8 cellular contexts compared by ENCODE assay signal in genomic region chr18:46915800-46916550, GRCh38. TPM values are rescaled to one million over a fixed set of nuclear protein-coding genes. Genes with fewer than 3 reads are reported as not detected.
A peak's percentile ranks its signal among the peaks of the same experiment; 100 is the strongest.
DNase-seq lines count a peak whose midpoint lies in the region; ATAC-seq and TF ChIP-seq lines count a peak whose summit lies in the region.

No MANE protein-coding gene starts in this region.

- H3K4me3 ChIP-seq in MM.1S (ENCODE audit: low read length): peak overlapping the region; percentile 74
- peak overlapping the region; percentile 88 to 95 for H3K4me3 ChIP-seq in duodenal mucosa (ENCODE audit: low read depth in 1 of 2, low read length in 2 of 2)
- peak overlapping the region in 1 of 2 donors; percentile 90 for H3K4me3 ChIP-seq in neuronal stem cell (ENCODE audit: low read length in 2 of 2)

- H2BK15ac ChIP-seq in neuronal stem cell (ENCODE audit: low read length): no peak overlapping the region

- no peaks in the 10 kb centered on the region for H3K27me3 Mint-ChIP-seq in Calu3 (ENCODE audit: unreplicated experiment)

- peaks cover 3% of the 10 kb centered on the region for H3K79me1 ChIP-seq in neuronal stem cell (ENCODE audit: low read depth, low read length)

- H3K27ac Mint-ChIP-seq in Calu3 (ENCODE audit: unreplicated experiment): peak overlapping the region; percentile 56

- no peak overlapping the region for H2BK12ac ChIP-seq in neuronal stem cell (ENCODE audit: low read length)

- H4K8ac ChIP-seq in neuronal stem cell (ENCODE audit: low read depth, low read length): no peak overlapping the region

- H3K9me3 ChIP-seq in MM.1S (replicated peaks; ENCODE audit: insufficient read depth, low read length): no peaks in the 10 kb centered on the region
- no peaks in the 10 kb centered on the region for H3K9me3 ChIP-seq in duodenal mucosa (ENCODE audit: control insufficient read depth in 1 of 2, low read length in 2 of 2)
- H3K9me3 ChIP-seq in neuronal stem cell (replicated peaks in 1 of 2; ENCODE audit: control insufficient read depth in 2 of 2, insufficient read depth in 1 of 2, low read depth in 1 of 2, low read length in 2 of 2): no peaks in the 10 kb centered on the region

- intact Hi-C loops in Calu3 (cut with micrococcal nuclease; ENCODE audit: unreplicated experiment): no loop called here

- H2BK5ac ChIP-seq in neuronal stem cell (ENCODE audit: low read length): no peak overlapping the region

- no peak overlapping the region for H2BK120ac ChIP-seq in neuronal stem cell (ENCODE audit: low read depth, low read length)

- H3K79me2 ChIP-seq in MM.1S (ENCODE audit: low read length): peaks cover 58% of the 10 kb centered on the region

- H3K36me3 Mint-ChIP-seq in Calu3 (ENCODE audit: insufficient read depth, unreplicated experiment): peaks cover 22% of the 10 kb centered on the region

- peak overlapping the region; percentile 86; the same call in 1 of the 2 replicates for H2AFZ ChIP-seq in MM.1S (ENCODE audit: low read length)
- H2AFZ ChIP-seq in neuronal stem cell (ENCODE audit: low read length): peak overlapping the region; percentile 98

- H3K27me3 ChIP-seq in MM.1S (replicated peaks; ENCODE audit: insufficient read depth, low read length) (no peaks in the 10 kb centered on the region), duodenal mucosa (ENCODE audit: control insufficient read depth in 1 of 2, insufficient read depth in 2 of 2, low read length in 2 of 2) (no peaks in the 10 kb centered on the region), neuronal stem cell (ENCODE audit: control insufficient read depth in 3 of 3, insufficient read depth in 3 of 3, low read depth in 1 of 3, low read length in 3 of 3) (no peaks in the 10 kb centered on the region)

- H4K91ac ChIP-seq in neuronal stem cell (ENCODE audit: low read depth, low read length, poor library complexity): no peak overlapping the region

- H3K4ac ChIP-seq in neuronal stem cell (ENCODE audit: low read length): no peak overlapping the region

- H3K27ac ChIP-seq in MM.1S (ENCODE audit: low read length) (no peak overlapping the region), duodenal mucosa (ENCODE audit: low read depth, low read length) (no peak overlapping the region), neuronal stem cell (replicated peaks; ENCODE audit: low read length) (no peak overlapping the region)

- peak overlapping the region; percentile 80 for H3K4me2 ChIP-seq in MM.1S (ENCODE audit: low read depth, low read length)
- H3K4me2 ChIP-seq in neuronal stem cell (ENCODE audit: insufficient read depth, low read length, poor library complexity, severe bottlenecking): peak overlapping the region; percentile 81

- H3K4me1 ChIP-seq in MM.1S (ENCODE audit: low read length): no peaks in the 10 kb centered on the region
- peaks cover 9 to 18% of the 10 kb centered on the region in 2 donors for H3K4me1 ChIP-seq in duodenal mucosa (ENCODE audit: control insufficient read depth in 1 of 2, insufficient read depth in 2 of 2, low read length in 2 of 2)
- H3K4me1 ChIP-seq in neuronal stem cell (ENCODE audit: control insufficient read depth in 2 of 2, insufficient read depth in 1 of 2, low read depth in 1 of 2, low read length in 2 of 2): peaks cover 9 to 10% of the 10 kb centered on the region in 2 donors

- WGBS in neuronal stem cell (ENCODE audit: extremely low coverage in 2 of 2, insufficient read length in 2 of 2, insufficient replicate concordance in 1 of 2), 2 donors: no CpG with 5 or more reads among the region's 12 CpGs

- H3K14ac ChIP-seq in neuronal stem cell (ENCODE audit: low read length): no peak overlapping the region

- no peaks in the 10 kb centered on the region for H3F3A ChIP-seq in MM.1S (ENCODE audit: insufficient read depth, low read length)

- no peak for ATAC-seq in HG03442 (IDR thresholded peaks at IDR 0.05; ENCODE audit: unreplicated experiment)
- ATAC-seq in GM18861 (IDR thresholded peaks at IDR 0.05; ENCODE audit: unreplicated experiment): no peak

- DNase-seq in Calu3 (no peak), MM.1S (peak; percentile 8), neuronal stem cell (ENCODE audit: low spot score) (no peak), AG20443 (ENCODE audit: low spot score) (no peak), epidermal melanocyte (ENCODE audit: insufficient read length, low spot score) (no peak)

- no peaks in the 10 kb centered on the region for H3K9me3 Mint-ChIP-seq in Calu3 (ENCODE audit: low read depth, unreplicated experiment)

- no peak overlapping the region for H2AK5ac ChIP-seq in neuronal stem cell (ENCODE audit: low read depth, low read length)

- no peaks in the 10 kb centered on the region for H4K20me1 ChIP-seq in MM.1S (ENCODE audit: insufficient read depth, low read length)

- BruUV-seq in Calu3 (replicated peaks; lab: Mats Ljungman, UMichigan): TSS peak; percentile 40

- H3K4me3 Mint-ChIP-seq in Calu3 (ENCODE audit: low read depth, unreplicated experiment): peak overlapping the region; percentile 82

- H3K9ac ChIP-seq in MM.1S (ENCODE audit: low read length) (peak overlapping the region; percentile 56; the same call in 1 of the 2 replicates), duodenal mucosa (ENCODE audit: low read depth in 1 of 2, low read length in 2 of 2) (peak overlapping the region; percentile 48 to 84), neuronal stem cell (ENCODE audit: low read depth, low read length, poor library complexity) (no peak overlapping the region)

- no peak overlapping the region for H3K23ac ChIP-seq in neuronal stem cell (ENCODE audit: low read depth, low read length, poor library complexity)

- CTCF ChIA-PET in Calu3 (lab: Charles Lee): no interaction called here

- H3K4me1 Mint-ChIP-seq in Calu3 (ENCODE audit: low read depth, unreplicated experiment): no peaks in the 10 kb centered on the region

- no peaks in the 10 kb centered on the region for H3K9me2 ChIP-seq in MM.1S (replicated peaks; ENCODE audit: insufficient read depth, low read length)

- H3K36me3 ChIP-seq in MM.1S (replicated peaks; ENCODE audit: insufficient read depth, low read length) (no peaks in the 10 kb centered on the region), duodenal mucosa (ENCODE audit: control insufficient read depth in 1 of 2, insufficient read depth in 2 of 2, low read length in 2 of 2) (no peaks in the 10 kb centered on the region), neuronal stem cell (replicated peaks in 1 of 2; ENCODE audit: control insufficient read depth in 2 of 2, insufficient read depth in 2 of 2, low read length in 2 of 2) (no peaks in the 10 kb centered on the region)

- TF ChIP-seq CTCF in Calu3 (IDR thresholded peaks at IDR 0.05; ENCODE audit: unreplicated experiment) (no peak), MM.1S (IDR thresholded peaks at IDR 0.05; ENCODE audit: low read length) (no peak)

- no peak overlapping the region for H3K18ac ChIP-seq in neuronal stem cell (ENCODE audit: low read length)

RNA-seq across cellular contexts. Expression of gene PIAS2, which starts 1.3 kb away (rescaled TPM):
- total RNA-seq in Calu3 (2022): 30.8 and 33.6 TPM in 2 replicates
- polyA plus RNA-seq in neuronal stem cell (2013, experiment 1 of 2): 24.1 TPM
- polyA plus RNA-seq in neuronal stem cell (2013, experiment 2 of 2): 26.2 TPM

RNA-seq across cellular contexts. Expression of gene KATNAL2, which starts 1.4 kb away (rescaled TPM):
- total RNA-seq in Calu3 (2022): 5.7 and 7.6 TPM in 2 replicates
- polyA plus RNA-seq in neuronal stem cell (2013, experiment 1 of 2): 33.0 TPM
- 34.7 TPM for polyA plus RNA-seq in neuronal stem cell (2013, experiment 2 of 2)
